Comparison of ENCODE assay signal across 22 cellular contexts in the genomic region with DNA sequence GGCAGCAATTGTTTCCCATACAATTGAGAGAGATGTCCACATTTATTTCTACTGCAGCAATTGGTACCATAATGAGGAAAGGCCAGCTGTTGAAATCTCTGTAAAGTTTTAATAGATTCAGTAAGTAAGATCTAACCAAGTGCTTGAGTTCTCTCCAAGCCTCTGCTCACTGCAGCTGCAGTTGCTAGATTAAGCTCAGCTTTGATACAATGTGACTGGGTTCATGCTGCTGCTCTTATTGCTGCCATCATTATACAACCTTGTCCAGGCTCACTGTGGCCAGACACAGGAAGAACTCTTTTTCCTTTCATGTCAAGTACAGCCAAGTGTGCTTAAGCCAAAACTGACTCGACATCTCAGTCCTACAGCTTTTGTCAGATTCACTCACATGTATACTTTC.
DNase-seq lines count a peak whose midpoint lies in the region; ATAC-seq and TF ChIP-seq lines count a peak whose summit lies in the region.
"Had no signal": no experiment of that assay in that cellular context is flagged by ENCODE, and none has a peak within 500 bp of the region (broad histone marks: within the 10 kb centered on the region; RNA-seq: fewer than 3 reads in every experiment).

No MANE protein-coding gene starts in this region.

- H3K23ac ChIP-seq in IMR-90 (ENCODE audit: low read depth, low read length), result no peak overlapping the region

- H2BK15ac ChIP-seq in IMR-90 (ENCODE audit: low read depth, low read length), result no peak overlapping the region

- no peak overlapping the region; the same call in 1 of the 2 replicates for H3K14ac ChIP-seq in IMR-90 (replicated peaks; ENCODE audit: low read depth, low read length)

- BruUV-seq in IMR-90 (replicated peaks; lab: Mats Ljungman, UMichigan), result no TSS peak
- BruUV-seq in MCF 10A (replicated peaks; lab: Mats Ljungman, UMichigan), result no TSS peak

- H3K4me2 ChIP-seq in IMR-90 (ENCODE audit: low read depth, low read length) (no peak overlapping the region), SK-N-SH (no peak overlapping the region), osteoblast (ENCODE audit: insufficient read depth, low read length) (no peak overlapping the region)
- H3K4me2 ChIP-seq: GM23338 had no signal

- TF ChIP-seq POLR2A in IMR-90 (IDR thresholded peaks at IDR 0.05; ENCODE audit: low read depth, low read length) (no peak), uterus (IDR thresholded peaks at IDR 0.05) (no peak)

- no peaks in the 10 kb centered on the region for H3K9me3 Mint-ChIP-seq in MCF 10A (ENCODE audit: unreplicated experiment)
- H3K9me3 Mint-ChIP-seq: CD8-positive, alpha-beta T cell had no signal

- no peaks in the 10 kb centered on the region for H4K20me1 ChIP-seq in IMR-90 (ENCODE audit: insufficient read depth, low read length)
- no peaks in the 10 kb centered on the region for H4K20me1 ChIP-seq in SK-N-SH (ENCODE audit: insufficient read depth)
- H4K20me1 ChIP-seq in osteoblast (ENCODE audit: insufficient read depth, low read length), result no peaks in the 10 kb centered on the region

- ATAC-seq in IMR-90 (ENCODE audit: low read depth) (no peak), HG03521 (IDR thresholded peaks at IDR 0.05; ENCODE audit: unreplicated experiment) (no peak)
- ATAC-seq: CD8-positive, alpha-beta T cell; GM23338; PC-3 had no signal

- no peaks in the 10 kb centered on the region for H3K4me1 Mint-ChIP-seq in MCF 10A (ENCODE audit: insufficient read depth, unreplicated experiment)
- H3K4me1 Mint-ChIP-seq: B cell had no signal

- H3K36me3 ChIP-seq in IMR-90 (ENCODE audit: control insufficient read depth, insufficient read depth, low read length), result no peaks in the 10 kb centered on the region
- H3K36me3 ChIP-seq in SK-N-SH (replicated peaks in 1 of 2; ENCODE audit: control insufficient read depth in 1 of 2, insufficient read depth in 2 of 2, low read length in 1 of 2), result no peaks in the 10 kb centered on the region
- H3K36me3 ChIP-seq in osteoblast (ENCODE audit: insufficient read depth, low read length), result no peaks in the 10 kb centered on the region
- no peaks in the 10 kb centered on the region for H3K36me3 ChIP-seq in uterus
- H3K36me3 ChIP-seq: HAP-1 had no signal

- no peak overlapping the region for H3K4ac ChIP-seq in IMR-90 (ENCODE audit: low read depth, low read length)

- H3K4me3 Mint-ChIP-seq in MCF 10A (ENCODE audit: unreplicated experiment), result no peak overlapping the region
- H3K4me3 Mint-ChIP-seq: B cell; CD8-positive, alpha-beta T cell; GM23338; HFFc6 had no signal

- no peak overlapping the region for H3K4me3 ChIP-seq in IMR-90 (ENCODE audit: insufficient read depth, low read depth, low read length)
- no peak overlapping the region for H3K4me3 ChIP-seq in SK-N-SH (ENCODE audit: low read depth in 2 of 2, low read length in 1 of 2)
- H3K4me3 ChIP-seq in osteoblast (ENCODE audit: insufficient read depth, low read length), result no peak overlapping the region
- H3K4me3 ChIP-seq in uterus, result no peak overlapping the region
- H3K4me3 ChIP-seq: GM23338, HAP-1 had no signal

- no CpG with 5 or more reads among the region's 1 CpG for WGBS in IMR-90 (ENCODE audit: extremely low coverage in 2 of 2, insufficient read length in 1 of 2), 2 experiments
- WGBS in SK-N-SH (ENCODE audit: low lambda C conversion rate), result 95% methylated on average over 1 of the region's 1 CpG

- H3K9ac ChIP-seq in IMR-90 (ENCODE audit: low read depth, low read length) (no peak overlapping the region), SK-N-SH (no peak overlapping the region)

- H3K4me1 ChIP-seq in IMR-90 (ENCODE audit: control insufficient read depth, insufficient read depth, low read length), result peaks cover 4% of the 10 kb centered on the region; the same call in 1 of the 2 replicates
- H3K4me1 ChIP-seq in SK-N-SH (ENCODE audit: control insufficient read depth in 1 of 2, insufficient read depth in 2 of 2, low read depth in 1 of 2, low read length in 1 of 2), result peaks cover 0 to 10% of the 10 kb centered on the region in 2 experiments; a peak in 2 of 4 replicates
- peaks cover 6% of the 10 kb centered on the region for H3K4me1 ChIP-seq in osteoblast (ENCODE audit: insufficient read depth, low read length)
- H3K4me1 ChIP-seq in uterus, result no peaks in the 10 kb centered on the region
- H3K4me1 ChIP-seq: HAP-1 had no signal

- H3K79me2 ChIP-seq in SK-N-SH (ENCODE audit: insufficient read depth) (no peaks in the 10 kb centered on the region), osteoblast (ENCODE audit: insufficient read depth, low read length) (no peaks in the 10 kb centered on the region)

- DNase-seq in IMR-90 (no peak), SK-N-SH (no peak), fibroblast of peridontal ligament (ENCODE audit: extremely low read depth) (peak; percentile 52), osteoblast (ENCODE audit: insufficient read length, low spot score, missing footprints) (no peak), uterus (no peak), MCF 10A (ENCODE audit: unreplicated experiment) (no peak)
- DNase-seq: Caco-2; CD8-positive, alpha-beta T cell; HFFc6; Karpas-422; NCI-H1092 treated with DMSO at 0.1 percent for 48 hours; NCI-H146; NCI-H1930; NCI-H2107; NCI-H446 treated with DMSO at 0.1 percent for 48 hours; NCI-H526; PC-3 had no signal

- no peak overlapping the region for H2AK5ac ChIP-seq in IMR-90 (ENCODE audit: low read depth, low read length)

- peaks cover 12% of the 10 kb centered on the region for H3F3A ChIP-seq in SK-N-SH (replicated peaks; ENCODE audit: insufficient read depth)

- H3K36me3 Mint-ChIP-seq in MCF 10A (ENCODE audit: insufficient read depth, unreplicated experiment), result no peaks in the 10 kb centered on the region
- H3K36me3 Mint-ChIP-seq: CD8-positive, alpha-beta T cell had no signal

- no peak overlapping the region for H2AK9ac ChIP-seq in IMR-90 (replicated peaks; ENCODE audit: low read depth, low read length, poor library complexity)

- H3K9me3 ChIP-seq in IMR-90 (ENCODE audit: control insufficient read depth, insufficient read depth, low read length), result no peaks in the 10 kb centered on the region
- H3K9me3 ChIP-seq in SK-N-SH, result peaks cover 4% of the 10 kb centered on the region; the same call in 1 of the 2 replicates
- H3K9me3 ChIP-seq in osteoblast (ENCODE audit: low read depth, low read length), result no peaks in the 10 kb centered on the region
- H3K9me3 ChIP-seq in uterus, result no peaks in the 10 kb centered on the region
- H3K9me3 ChIP-seq: Caco-2, HAP-1 had no signal

- H3K27ac ChIP-seq in IMR-90 (ENCODE audit: insufficient read depth, low read length) (no peak overlapping the region), SK-N-SH (ENCODE audit: low read depth in 2 of 2, low read length in 1 of 2) (no peak overlapping the region), osteoblast (ENCODE audit: low read depth, low read length) (no peak overlapping the region), uterus (no peak overlapping the region)
- H3K27ac ChIP-seq: C4-2B had no signal

- dilution Hi-C loops in IMR-90 (cut with HindIII; ENCODE audit: low sequenced_read_pairs, unreplicated experiment), result no loop called here

- H4K5ac ChIP-seq in IMR-90 (ENCODE audit: low read depth, low read length), result no peak overlapping the region

- CTCF ChIA-PET in IMR-90 (lab: Yijun Ruan, JAX), result interaction anchor here (0.6 to 1.5 kb wide), 2 partner anchors 10 to 47 kb away, joined by 3 to 6 read pairs; no protein-coding TSS in a partner anchor
- CTCF ChIA-PET in SK-N-SH (lab: Yijun Ruan, JAX), result interaction anchor here (1.7 to 5.3 kb wide), 2 partner anchors 10 to 429 kb away, joined by 5 to 24 read pairs; no protein-coding TSS in a partner anchor
- CTCF ChIA-PET in MCF 10A (lab: Yijun Ruan, JAX), result interaction anchor here (0.9 to 1.6 kb wide), 4 partner anchors 9 to 435 kb away, joined by 3 to 5 read pairs (median 3); no protein-coding TSS in a partner anchor

- no peak overlapping the region for H3K56ac ChIP-seq in IMR-90 (ENCODE audit: extremely low read depth, insufficient read depth, low read length)

- TF ChIP-seq RAD21 in IMR-90 (IDR thresholded peaks at IDR 0.05; ENCODE audit: low read length), result no peak
- TF ChIP-seq RAD21 in SK-N-SH (IDR thresholded peaks at IDR 0.05; ENCODE audit: low read length), result no peak

- H3K18ac ChIP-seq in IMR-90 (ENCODE audit: low read depth, low read length), result peak overlapping the region; percentile 5; the same call in 1 of the 2 replicates

- H2BK20ac ChIP-seq in IMR-90 (ENCODE audit: low read depth, low read length), result peak overlapping the region; percentile 49

- H4K8ac ChIP-seq in IMR-90 (ENCODE audit: low read depth in 2 of 2, low read length in 2 of 2), result no peak overlapping the region

- no peaks in the 10 kb centered on the region for H3K9me2 ChIP-seq in SK-N-SH

- 0 out of 2 replicates have a peak overlapping the region, but pooled peaks have one; percentile 3 for H2BK120ac ChIP-seq in IMR-90 (ENCODE audit: low read depth, low read length)

- TF ChIP-seq CTCF in IMR-90 (conservative IDR thresholded peaks at IDR 0.05; ENCODE audit: low read depth, low read length), result no peak
- no peak for TF ChIP-seq CTCF in SK-N-SH (IDR thresholded peaks at IDR 0.05)
- no peak for TF ChIP-seq CTCF in osteoblast (IDR thresholded peaks at IDR 0.05; ENCODE audit: extremely low read depth, low read depth, low read length)
- TF ChIP-seq CTCF in uterus (IDR thresholded peaks at IDR 0.05), result no peak
- no peak for TF ChIP-seq CTCF in MCF 10A (IDR thresholded peaks at IDR 0.05; ENCODE audit: unreplicated experiment)

- H3K9me1 ChIP-seq in IMR-90 (ENCODE audit: insufficient read depth, low read length), result no peaks in the 10 kb centered on the region; the same call in 1 of the 2 replicates

- no peaks in the 10 kb centered on the region for H3K27me3 ChIP-seq in IMR-90 (ENCODE audit: control insufficient read depth, insufficient read depth, low read length)
- no peaks in the 10 kb centered on the region for H3K27me3 ChIP-seq in SK-N-SH (ENCODE audit: insufficient read depth)
- no peaks in the 10 kb centered on the region for H3K27me3 ChIP-seq in osteoblast (ENCODE audit: insufficient read depth, low read length)
- H3K27me3 ChIP-seq in uterus, result no peaks in the 10 kb centered on the region

- intact Hi-C loops in IMR-90 (cut with micrococcal nuclease) (no loop called here), uterus (cut with DNase I; ENCODE audit: low total_unique reads) (no loop called here), MCF 10A (cut with micrococcal nuclease) (no loop called here)

- H3K27ac Mint-ChIP-seq in MCF 10A (ENCODE audit: low read depth, unreplicated experiment), result no peak overlapping the region
- H3K27ac Mint-ChIP-seq: B cell; CD8-positive, alpha-beta T cell; GM23338; HFFc6 had no signal

- H4K91ac ChIP-seq in IMR-90 (ENCODE audit: insufficient read depth, low read depth, low read length), result no peak overlapping the region

- in situ Hi-C loops in IMR-90 (cut with MboI; ENCODE audit: low sequenced_read_pairs), result loop anchor here (10.0 kb wide), 2 partner anchors 166 to 326 kb away; no protein-coding TSS in a partner anchor

- TF ChIP-seq EP300 in SK-N-SH (IDR thresholded peaks at IDR 0.05; ENCODE audit: borderline replicate concordance in 1 of 2, low read depth in 1 of 2, low read length in 1 of 2), result no peak

- H2AFZ ChIP-seq in IMR-90 (replicated peaks; ENCODE audit: low read length, poor library complexity) (no peak overlapping the region), SK-N-SH (ENCODE audit: low read depth) (peak overlapping the region; percentile 45; the same call in 1 of the 2 replicates), osteoblast (ENCODE audit: low read length) (peak overlapping the region; percentile 6)
- H2AFZ ChIP-seq: GM23338 had no signal

- no peaks in the 10 kb centered on the region for H3K79me1 ChIP-seq in IMR-90 (ENCODE audit: low read depth in 1 of 2, low read length in 2 of 2)

- H2BK5ac ChIP-seq in IMR-90 (ENCODE audit: low read depth, low read length, poor library complexity, severe bottlenecking), result no peak overlapping the region

- POLR2A ChIA-PET in IMR-90 (lab: Charles Lee; ENCODE audit: unreplicated experiment) (no interaction called here), SK-N-SH (lab: Yijun Ruan, JAX) (no interaction called here), MCF 10A (lab: Yijun Ruan, JAX) (no interaction called here)

- H3K27me3 Mint-ChIP-seq in MCF 10A (ENCODE audit: insufficient read depth, unreplicated experiment), result no peaks in the 10 kb centered on the region
- H3K27me3 Mint-ChIP-seq: B cell had no signal
